Comparison of ENCODE assay signal across 26 cellular contexts in genomic region chr6:5191722-5192121, GRCh38.
DNase-seq lines count a peak whose midpoint lies in the region; ATAC-seq, FAIRE-seq and TF ChIP-seq lines count a peak whose summit lies in the region.
"Had no signal": no experiment of that assay in that cellular context is flagged by ENCODE, and none has a peak within 500 bp of the region (broad histone marks: within the 10 kb centered on the region; RNA-seq: fewer than 3 reads in every experiment).

No MANE protein-coding gene starts in this region.

- H3K9me1 ChIP-seq in IMR-90 (ENCODE audit: insufficient read depth, low read length) = peaks cover 9% of the 10 kb centered on the region

- no peak overlapping the region for H3K4me2 ChIP-seq in IMR-90 (ENCODE audit: low read depth, low read length)
- H3K4me2 ChIP-seq: KMS-11 had no signal

- no peak for FAIRE-seq in RCC 7860 (lab: Jason Lieb, UNC)
- FAIRE-seq: A549, GM12891, H54 had no signal

- H3K36me3 ChIP-seq in Caco-2 (ENCODE audit: control insufficient read depth, insufficient read depth, low read length) = no peaks in the 10 kb centered on the region
- H3K36me3 ChIP-seq in IMR-90 (ENCODE audit: control insufficient read depth, insufficient read depth, low read length) = no peaks in the 10 kb centered on the region
- H3K36me3 ChIP-seq: SJCRH30 had no signal

- no peak overlapping the region for H2AK9ac ChIP-seq in IMR-90 (replicated peaks; ENCODE audit: low read depth, low read length, poor library complexity)

- no peak overlapping the region for H2BK5ac ChIP-seq in IMR-90 (ENCODE audit: low read depth, low read length, poor library complexity, severe bottlenecking)

- H3K4me3 ChIP-seq in Caco-2 (ENCODE audit: low read depth, low read length) (no peak overlapping the region), IMR-90 (ENCODE audit: insufficient read depth, low read depth, low read length) (no peak overlapping the region), fibroblast of the aortic adventitia (ENCODE audit: low read depth, low read length) (no peak overlapping the region)
- H3K4me3 ChIP-seq: A549, SJCRH30 had no signal

- no peak overlapping the region for H3K4ac ChIP-seq in IMR-90 (ENCODE audit: low read depth, low read length)

- H4K91ac ChIP-seq in IMR-90 (ENCODE audit: insufficient read depth, low read depth, low read length) = peak overlapping the region; percentile 41; the same call in 1 of the 2 replicates

- peaks cover 7% of the 10 kb centered on the region for H3K36me3 Mint-ChIP-seq in Caco-2 (ENCODE audit: insufficient read depth, unreplicated experiment)

- POLR2A ChIA-PET in Caco-2 (lab: Charles Lee) (no interaction called here), IMR-90 (lab: Charles Lee; ENCODE audit: unreplicated experiment) (no interaction called here)

- H3K56ac ChIP-seq in IMR-90 (ENCODE audit: extremely low read depth, insufficient read depth, low read length) = no peak overlapping the region

- no CpG with 5 or more reads among the region's 3 CpGs for WGBS in IMR-90 (ENCODE audit: extremely low coverage in 2 of 2, insufficient read length in 1 of 2), 2 experiments

- no peak overlapping the region for H2BK120ac ChIP-seq in IMR-90 (ENCODE audit: low read depth, low read length)

- peak overlapping the region; percentile 89 for H3K27ac Mint-ChIP-seq in Caco-2 (ENCODE audit: unreplicated experiment)
- H3K27ac Mint-ChIP-seq: IgD-negative memory B cell had no signal

- H3K27me3 ChIP-seq in Caco-2 (replicated peaks; ENCODE audit: control insufficient read depth, insufficient read depth, low read length) (no peaks in the 10 kb centered on the region), IMR-90 (ENCODE audit: control insufficient read depth, insufficient read depth, low read length) (no peaks in the 10 kb centered on the region)
- H3K27me3 ChIP-seq: SJCRH30 had no signal

- ATAC-seq in IMR-90 (ENCODE audit: low read depth) = no peak
- ATAC-seq in GM21825 (IDR thresholded peaks at IDR 0.05; ENCODE audit: unreplicated experiment) = no peak
- ATAC-seq in HG03457 (IDR thresholded peaks at IDR 0.05; ENCODE audit: unreplicated experiment) = no peak
- ATAC-seq in HG03432 (IDR thresholded peaks at IDR 0.05; ENCODE audit: unreplicated experiment) = no peak
- ATAC-seq: A549, Right ventricle myocardium inferior had no signal

- 0 out of 3 replicates have a peak overlapping the region, but pooled peaks have one; percentile 34 for H2BK15ac ChIP-seq in IMR-90 (ENCODE audit: low read depth, low read length)

- H3K4me3 Mint-ChIP-seq in Caco-2 (ENCODE audit: unreplicated experiment) = no peak overlapping the region
- H3K4me3 Mint-ChIP-seq: CD4-positive, alpha-beta memory T cell; IgD-negative memory B cell had no signal

- H3K9me3 ChIP-seq in Caco-2 (no peaks in the 10 kb centered on the region), IMR-90 (ENCODE audit: control insufficient read depth, insufficient read depth, low read length) (no peaks in the 10 kb centered on the region)
- H3K9me3 ChIP-seq: A549, SJCRH30 had no signal

- H3K4me1 ChIP-seq in Caco-2 (peaks cover 17% of the 10 kb centered on the region), IMR-90 (ENCODE audit: control insufficient read depth, insufficient read depth, low read length) (peaks cover 9% of the 10 kb centered on the region)
- H3K4me1 ChIP-seq: SJCRH30 had no signal

- no peak overlapping the region for H3K14ac ChIP-seq in IMR-90 (replicated peaks; ENCODE audit: low read depth, low read length)

- H3K9me3 Mint-ChIP-seq in Caco-2 (ENCODE audit: unreplicated experiment) = no peaks in the 10 kb centered on the region
- H3K9me3 Mint-ChIP-seq: CD4-positive, alpha-beta memory T cell; IgD-negative memory B cell had no signal

- peaks cover 0 to 4% of the 10 kb centered on the region in 2 experiments; a peak in 1 of 4 replicates for H3K79me1 ChIP-seq in IMR-90 (ENCODE audit: low read depth in 1 of 2, low read length in 2 of 2)

- no peak overlapping the region for H2AK5ac ChIP-seq in IMR-90 (ENCODE audit: low read depth, low read length)

- DNase-seq in Caco-2 (no peak), IMR-90 (no peak), amniotic epithelial cell (ENCODE audit: low read depth) (peak; percentile 22), fibroblast of the aortic adventitia (ENCODE audit: low read depth) (peak; percentile 9), RCC 7860 (ENCODE audit: low spot score) (no peak)
- DNase-seq: C1 segment of cervical spinal cord; CD4-positive, alpha-beta memory T cell; DMS 273 treated with DMSO at 0.1 percent for 48 hours; DMS79; GDM1; MM.1S; NCI-H187; NCI-H2171 treated with DMSO at 0.1 percent for 48 hours; NCI-H345; NCI-H510A treated with DMSO at 0.1 percent for 48 hours; SJCRH30; T-helper 2 cell had no signal

- H2AFZ ChIP-seq in IMR-90 (replicated peaks; ENCODE audit: low read length, poor library complexity) = no peak overlapping the region

- no peaks in the 10 kb centered on the region for H3K27me3 Mint-ChIP-seq in Caco-2 (ENCODE audit: insufficient read depth, unreplicated experiment)
- H3K27me3 Mint-ChIP-seq: CD4-positive, alpha-beta memory T cell; IgD-negative memory B cell had no signal

- no peak overlapping the region; the same call in 1 of the 2 replicates for H4K5ac ChIP-seq in IMR-90 (ENCODE audit: low read depth, low read length)

- H3K27ac ChIP-seq in IMR-90 (ENCODE audit: insufficient read depth, low read length) = no peak overlapping the region
- H3K27ac ChIP-seq: KMS-11, SJCRH30 had no signal

- in situ Hi-C loops in IMR-90 (cut with MboI; ENCODE audit: low sequenced_read_pairs) = no loop called here

- H3K9ac ChIP-seq in IMR-90 (ENCODE audit: low read depth, low read length) = no peak overlapping the region
- H3K9ac ChIP-seq: KMS-11 had no signal

- peaks cover 9% of the 10 kb centered on the region for H3K4me1 Mint-ChIP-seq in Caco-2 (ENCODE audit: low read depth, unreplicated experiment)

- dilution Hi-C loops in IMR-90 (cut with HindIII; ENCODE audit: low sequenced_read_pairs, unreplicated experiment) = no loop called here

- no peaks in the 10 kb centered on the region; the same call in 1 of the 2 replicates for H4K20me1 ChIP-seq in IMR-90 (ENCODE audit: insufficient read depth, low read length)

- no peak overlapping the region for H2BK20ac ChIP-seq in IMR-90 (ENCODE audit: low read depth, low read length)

- H3K23ac ChIP-seq in IMR-90 (ENCODE audit: low read depth, low read length) = no peak overlapping the region

- no peak for TF ChIP-seq RAD21 in IMR-90 (IDR thresholded peaks at IDR 0.05; ENCODE audit: low read length)

- TF ChIP-seq CTCF in Caco-2 (IDR thresholded peaks at IDR 0.05; ENCODE audit: insufficient read depth in 1 of 2, low read depth in 1 of 2, low read length in 1 of 2, severe bottlenecking in 1 of 2, unreplicated experiment in 1 of 2) (no peak), IMR-90 (conservative IDR thresholded peaks at IDR 0.05; ENCODE audit: low read depth, low read length) (no peak), fibroblast of the aortic adventitia (IDR thresholded peaks at IDR 0.05; ENCODE audit: insufficient read depth, low read length) (no peak)

- no peak overlapping the region for H4K8ac ChIP-seq in IMR-90 (ENCODE audit: low read depth in 2 of 2, low read length in 2 of 2)

- TF ChIP-seq POLR2A in IMR-90 (IDR thresholded peaks at IDR 0.05; ENCODE audit: low read depth, low read length) = no peak

- H3K18ac ChIP-seq in IMR-90 (ENCODE audit: low read depth, low read length) = no peak overlapping the region; the same call in 1 of the 2 replicates

- CTCF ChIA-PET in Caco-2 (lab: Charles Lee) (interaction anchor here (1.2 to 1.7 kb wide), 2 partner anchors 48 to 207 kb away, joined by 3 to 4 read pairs; no protein-coding TSS in a partner anchor), IMR-90 (lab: Yijun Ruan, JAX) (no interaction called here)

- BruUV-seq in Caco-2 (replicated peaks; lab: Mats Ljungman, UMichigan) (no TSS peak), IMR-90 (replicated peaks; lab: Mats Ljungman, UMichigan) (no TSS peak)

- intact Hi-C loops in Caco-2 (cut with micrococcal nuclease; ENCODE audit: unreplicated experiment) (no loop called here), IMR-90 (cut with micrococcal nuclease) (loop anchor here (2.0 kb wide), 1 partner anchor 17 kb away; no protein-coding TSS in a partner anchor)

TF ChIP-seq in IMR-90, 13 proteins besides CTCF, POLR2A, EP300 and RAD21:
- TF ChIP-seq CHD1 (IDR thresholded peaks at IDR 0.05; ENCODE audit: low read depth, low read length) (no peak), NFE2L2 (IDR thresholded peaks at IDR 0.05; ENCODE audit: low read depth, low read length) (no peak), BHLHE40 (IDR thresholded peaks at IDR 0.05; ENCODE audit: low read depth, low read length) (no peak), ELK1 (IDR thresholded peaks at IDR 0.05; ENCODE audit: borderline replicate concordance, low read depth, low read length) (no peak), USF2 (IDR thresholded peaks at IDR 0.05; ENCODE audit: low read depth, low read length) (no peak), MXI1 (IDR thresholded peaks at IDR 0.05; ENCODE audit: borderline replicate concordance, low read depth, low read length) (no peak), MAFK (IDR thresholded peaks at IDR 0.05; ENCODE audit: low read depth, low read length) (no peak)
TF ChIP-seq in IMR-90: peak in this region for 0.

Comparison
In these comparisons a context has a peak if more than half of its experiments do, and no peak if none do; other contexts are left out.
1. DNase-seq: peak in amniotic epithelial cell (single experiment) and fibroblast of the aortic adventitia (single experiment); none in Caco-2 (0 of 2), IMR-90 (single experiment) and RCC 7860 (single experiment).